ENCODE assay signal across 8 cellular contexts in the genomic region with DNA sequence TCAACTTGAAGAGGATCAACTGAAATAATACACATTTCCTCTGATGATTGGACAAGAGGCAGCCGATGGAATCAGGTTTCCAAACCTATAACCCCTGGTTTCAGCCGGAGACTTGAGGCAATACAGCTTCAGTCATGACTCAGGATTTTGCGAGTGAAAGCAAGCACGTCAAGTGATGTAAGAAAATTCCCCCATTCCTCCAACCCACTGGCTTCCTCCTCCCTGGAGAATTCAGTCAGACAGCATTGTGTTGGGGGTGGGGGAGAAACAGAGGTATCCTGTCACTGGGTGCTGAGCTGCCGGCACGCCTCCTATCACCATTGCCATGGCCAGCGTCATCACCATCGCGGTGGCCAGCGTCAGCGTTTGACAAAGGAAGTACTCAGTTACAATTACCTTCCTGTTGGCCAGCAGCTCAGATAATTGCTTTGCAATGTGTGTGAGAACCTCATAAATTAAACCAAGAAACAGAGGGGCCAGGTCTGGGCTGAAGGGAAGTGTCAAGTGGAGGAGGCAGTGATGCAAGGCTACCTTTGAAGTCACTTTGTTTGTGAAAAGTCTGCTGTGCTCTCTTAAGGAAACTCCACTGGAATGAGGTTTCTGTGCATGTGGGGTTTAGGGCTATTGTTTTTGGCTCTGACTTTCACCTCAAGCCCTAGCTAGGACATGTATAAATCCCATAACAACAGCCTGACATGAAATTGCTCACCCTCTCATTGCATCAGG. TPM values are rescaled to one million over a fixed set of nuclear protein-coding genes. Genes with fewer than 3 reads are reported as not detected.
DNase-seq lines count a peak whose midpoint lies in the region; ATAC-seq and TF ChIP-seq lines count a peak whose summit lies in the region.

No MANE protein-coding gene starts in this region.

- POLR2A ChIA-PET in BJ (lab: Charles Lee), result interaction anchor here (0.6 to 2.3 kb wide), 4 partner anchors 9 to 227 kb away, joined by 3 to 10 read pairs (median 4); no protein-coding TSS in a partner anchor

- H3K27me3 Mint-ChIP-seq in activated T-helper 17 cell treated with anti-CD3 and anti-CD28 coated beads, Interleukin-2, amount 50 U/mL, for 72 hours, result no peaks in the 10 kb centered on the region

- TF ChIP-seq POLR2A in prostate gland (IDR thresholded peaks at IDR 0.05), result no peak

- H3K36me3 ChIP-seq in BJ (ENCODE audit: control insufficient read depth, insufficient read depth, low read length) (no peaks in the 10 kb centered on the region), NT2/D1 (ENCODE audit: insufficient read depth, insufficient read length, low read length) (no peaks in the 10 kb centered on the region), prostate gland (no peaks in the 10 kb centered on the region)

- peak; percentile 47 for ATAC-seq in HG03108 (IDR thresholded peaks at IDR 0.05; ENCODE audit: unreplicated experiment)
- ATAC-seq in activated T-helper 17 cell treated with anti-CD3 and anti-CD28 coated beads, Interleukin-2, amount 50 U/mL, for 72 hours (replicated peaks), result peak; percentile 84
- ATAC-seq in Right ventricle myocardium superior (ENCODE audit: poor library complexity), result peak; percentile 86
- ATAC-seq in HG03175 (IDR thresholded peaks at IDR 0.05; ENCODE audit: unreplicated experiment), result no peak
- ATAC-seq in HG03460 (IDR thresholded peaks at IDR 0.05; ENCODE audit: unreplicated experiment), result no peak

- peak overlapping the region; percentile 61 to 73 for H3K27ac ChIP-seq in prostate gland

- TF ChIP-seq CTCF in BJ (IDR thresholded peaks at IDR 0.05; ENCODE audit: insufficient read depth, low read depth, low read length), result no peak
- no peak for TF ChIP-seq CTCF in prostate gland (IDR thresholded peaks at IDR 0.05)

- DNase-seq in BJ (ENCODE audit: low read depth) (peak; percentile 98), NT2/D1 (ENCODE audit: low read depth, low spot score) (peak; percentile 57), Right ventricle myocardium superior (peak; percentile 88), prostate gland (ENCODE audit: low spot score) (peak; percentile 82)

- intact Hi-C loops in Right ventricle myocardium superior (cut with DNase I), result no loop called here
- intact Hi-C loops in prostate gland (cut with DNase I), result no loop called here

- H3K36me3 Mint-ChIP-seq in activated T-helper 17 cell treated with anti-CD3 and anti-CD28 coated beads, Interleukin-2, amount 50 U/mL, for 72 hours (ENCODE audit: low read depth), result no peaks in the 10 kb centered on the region

- WGBS in prostate gland, result under 1% methylated on average over 11 of the region's 11 CpGs

- peak overlapping the region; percentile 75 for H3K4me3 Mint-ChIP-seq in activated T-helper 17 cell treated with anti-CD3 and anti-CD28 coated beads, Interleukin-2, amount 50 U/mL, for 72 hours

- H3K4me1 ChIP-seq in NT2/D1 (ENCODE audit: insufficient read depth, insufficient read length), result peaks cover 3% of the 10 kb centered on the region
- H3K4me1 ChIP-seq in prostate gland (replicated peaks), result peaks cover 4% of the 10 kb centered on the region

- peaks cover 50% of the 10 kb centered on the region for H3K4me1 Mint-ChIP-seq in activated T-helper 17 cell treated with anti-CD3 and anti-CD28 coated beads, Interleukin-2, amount 50 U/mL, for 72 hours

- H3K27me3 ChIP-seq in BJ (ENCODE audit: control insufficient read depth, insufficient read depth, low read length) (no peaks in the 10 kb centered on the region), NT2/D1 (ENCODE audit: insufficient read depth, insufficient read length) (no peaks in the 10 kb centered on the region), prostate gland (replicated peaks; ENCODE audit: insufficient read depth) (no peaks in the 10 kb centered on the region)

- peaks cover 6% of the 10 kb centered on the region; the same call in 1 of the 2 replicates for H3K9me3 ChIP-seq in NT2/D1 (ENCODE audit: insufficient read depth, low read length)
- no peaks in the 10 kb centered on the region for H3K9me3 ChIP-seq in prostate gland

- peaks cover 5% of the 10 kb centered on the region for H3K9me3 Mint-ChIP-seq in activated T-helper 17 cell treated with anti-CD3 and anti-CD28 coated beads, Interleukin-2, amount 50 U/mL, for 72 hours

- H3K27ac Mint-ChIP-seq in activated T-helper 17 cell treated with anti-CD3 and anti-CD28 coated beads, Interleukin-2, amount 50 U/mL, for 72 hours, result peak overlapping the region; percentile 98

- peak overlapping the region; percentile 32 for H3K9ac ChIP-seq in NT2/D1 (ENCODE audit: insufficient read length, low read depth)

- CTCF ChIA-PET in BJ (lab: Yijun Ruan, JAX), result interaction anchor here (1.0 to 2.2 kb wide), 6 partner anchors 8 to 103 kb away, joined by 3 to 8 read pairs (median 4); no protein-coding TSS in a partner anchor

- H3K4me3 ChIP-seq in BJ (ENCODE audit: low read depth, low read length) (peak overlapping the region; percentile 15), NT2/D1 (ENCODE audit: insufficient read length, low read depth) (no peak overlapping the region), prostate gland (no peak overlapping the region)

RNA-seq across cellular contexts. Expression of gene LIF, which starts 50.3 kb away (rescaled TPM):
- 3.8 and 5.8 TPM in 2 replicates for polyA plus RNA-seq in BJ (2011; rRNA removed)
- polyA minus RNA-seq in BJ (2011; rRNA and poly(A)+ RNA removed), result 12.0 and 28.9 TPM in 2 replicates
- total RNA-seq in activated T-helper 17 cell treated with anti-CD3 and anti-CD28 coated beads, Interleukin-2, amount 50 U/mL, for 72 hours, result 100 to 1,000 TPM; 175 to 300 TPM
- total RNA-seq in Right ventricle myocardium superior (0.54 TPM), prostate gland (under 1 TPM; 0.40 to 0.59 TPM)

Comparison
In these comparisons a context has a peak if more than half of its experiments do, and no peak if none do; other contexts are left out.
1. ATAC-seq: peak in HG03108 (single experiment), activated T-helper 17 cell treated with anti-CD3 and anti-CD28 coated beads, Interleukin-2, amount 50 U/mL, for 72 hours (single experiment) and Right ventricle myocardium superior (single experiment); none in HG03175 (single experiment) and HG03460 (single experiment).
2. RNA of gene LIF, which starts 50.3 kb away (total RNA-seq): 175 to 300 TPM in activated T-helper 17 cell treated with anti-CD3 and anti-CD28 coated beads, Interleukin-2, amount 50 U/mL, for 72 hours; 0.40 to 0.59 TPM in prostate gland and 0.54 TPM in Right ventricle myocardium superior (single experiment); every median in the first group is over 100 times any median in the second.
3. Peak in every context shown above with its lines, with median percentiles within 50 percentile points of each other: DNase-seq.